ENCODE assay signal across 10 cellular contexts in genomic region chr14:22557846-22558220, GRCh38. TPM values are rescaled to one million over a fixed set of nuclear protein-coding genes. Genes with fewer than 3 reads are reported as not detected.
DNase-seq lines count a peak whose midpoint lies in the region; ATAC-seq and TF ChIP-seq lines count a peak whose summit lies in the region.
"Had no signal": no experiment of that assay in that cellular context is flagged by ENCODE, and none has a peak within 500 bp of the region (broad histone marks: within the 10 kb centered on the region; RNA-seq: fewer than 3 reads in every experiment).

No MANE protein-coding gene starts in this region.

- H3K79me1 ChIP-seq in H9 (ENCODE audit: insufficient read depth, low read depth, low read length, poor library complexity, severe bottlenecking) = no peaks in the 10 kb centered on the region

- H3K27ac Mint-ChIP-seq in activated CD4-positive, alpha-beta T cell treated with anti-CD3 and anti-CD28 coated beads, Interleukin-2, amount 10 ng/mL, durations not matched to agents 24 days and 14 days = peak overlapping the region; percentile 97
- peak overlapping the region; percentile 97 for H3K27ac Mint-ChIP-seq in T-helper 2 cell treated with Interferon-gamma antibody and Interleukin-4, amounts not matched to agents 5 μg/mL and 100 μg/mL, for 36 hours
- H3K27ac Mint-ChIP-seq in immature natural killer cell (peak overlapping the region; percentile 99 to 100 (median 100)), chondrocyte (ENCODE audit: unreplicated experiment) (no peak overlapping the region), H9 (no peak overlapping the region)
- H3K27ac Mint-ChIP-seq in stimulated activated effector memory CD8-positive, alpha-beta T cell treated with anti-CD3 and anti-CD28 coated beads, Interleukin-12 subunit alpha, Interleukin-12 subunit beta, amount 100 ng/mL, for 72 hours = peak overlapping the region; percentile 99
- H3K27ac Mint-ChIP-seq: WTC11 had no signal

- H3K4ac ChIP-seq in H9 (ENCODE audit: low read depth, low read length) = no peak overlapping the region

- 63 to 85% methylated on average over 1 of the region's 1 CpG for WGBS in testis, 2 donors
- WGBS in H9 (ENCODE audit: extremely low coverage, insufficient read length, low lambda C conversion rate) = no CpG with 5 or more reads among the region's 1 CpG

- H3K4me2 ChIP-seq in H9 (ENCODE audit: insufficient read depth, insufficient read length, low read length) = no peak overlapping the region

- H3K23ac ChIP-seq in H9 (ENCODE audit: insufficient read length, low read depth, low read length) = no peak overlapping the region

- no peak overlapping the region for H3K14ac ChIP-seq in H9 (ENCODE audit: insufficient read depth, low read length)

- DNase-seq in activated CD4-positive, alpha-beta T cell treated with anti-CD3 and anti-CD28 coated beads, Interleukin-2, amount 10 ng/mL, durations not matched to agents 24 days and 14 days = peak; percentile 74
- no peak for DNase-seq in activated CD4-positive, alpha-beta T cell treated with anti-CD3 and anti-CD28 coated beads for 4 hours
- DNase-seq in T-helper 2 cell treated with Interferon-gamma antibody and Interleukin-4, amounts not matched to agents 5 μg/mL and 100 μg/mL, for 36 hours (ENCODE audit: low spot score) = no peak
- DNase-seq in immature natural killer cell (no peak), testis (no peak), chondrocyte (ENCODE audit: low spot score) (no peak), H9 (no peak)
- no peak for DNase-seq in stimulated activated effector memory CD8-positive, alpha-beta T cell treated with anti-CD3 and anti-CD28 coated beads, Interleukin-12 subunit alpha, Interleukin-12 subunit beta, amount 100 ng/mL, for 72 hours (ENCODE audit: low spot score in 2 of 2)

- no peak for ATAC-seq in stimulated activated effector memory CD8-positive, alpha-beta T cell treated with anti-CD3 and anti-CD28 coated beads, Interleukin-12 subunit alpha, Interleukin-12 subunit beta, amount 100 ng/mL, for 72 hours

- no peak overlapping the region for H3T11ph ChIP-seq in H9 (ENCODE audit: low read length)

- no peak for TF ChIP-seq POLR2A in testis (IDR thresholded peaks at IDR 0.05)

- no peak overlapping the region for H3K4me3 ChIP-seq in testis

- H2AK5ac ChIP-seq in H9 (ENCODE audit: insufficient read length, low read length) = no peak overlapping the region

- H4K8ac ChIP-seq in H9 (replicated peaks; ENCODE audit: insufficient read length, low read depth, low read length) = no peak overlapping the region

- peaks cover 38% of the 10 kb centered on the region for H3K36me3 Mint-ChIP-seq in activated CD4-positive, alpha-beta T cell treated with anti-CD3 and anti-CD28 coated beads, Interleukin-2, amount 10 ng/mL, durations not matched to agents 24 days and 14 days (ENCODE audit: low read depth)
- peaks cover 18% of the 10 kb centered on the region for H3K36me3 Mint-ChIP-seq in T-helper 2 cell treated with Interferon-gamma antibody and Interleukin-4, amounts not matched to agents 5 μg/mL and 100 μg/mL, for 36 hours (ENCODE audit: low read depth)
- peaks cover 0 to 4% (median 0%) of the 10 kb centered on the region in 3 donors for H3K36me3 Mint-ChIP-seq in immature natural killer cell
- H3K36me3 Mint-ChIP-seq in stimulated activated effector memory CD8-positive, alpha-beta T cell treated with anti-CD3 and anti-CD28 coated beads, Interleukin-12 subunit alpha, Interleukin-12 subunit beta, amount 100 ng/mL, for 72 hours = peaks cover 82% of the 10 kb centered on the region
- H3K36me3 Mint-ChIP-seq in chondrocyte (ENCODE audit: low read depth) = peaks cover 6% of the 10 kb centered on the region
- H3K36me3 Mint-ChIP-seq in H9 (ENCODE audit: insufficient read depth in 1 of 3, low read depth in 3 of 3) = peaks cover 0 to 4% (median 0%) of the 10 kb centered on the region in 3 experiments; a peak in 1 of 7 replicates
- H3K36me3 Mint-ChIP-seq: WTC11 had no signal

- no peak overlapping the region for H3K56ac ChIP-seq in H9 (ENCODE audit: insufficient read length, low read depth, low read length)

- H3K18ac ChIP-seq in H9 (ENCODE audit: insufficient read length, low read depth, low read length) = no peak overlapping the region

- peaks cover 5% of the 10 kb centered on the region for H3K9me3 Mint-ChIP-seq in activated CD4-positive, alpha-beta T cell treated with anti-CD3 and anti-CD28 coated beads, Interleukin-2, amount 10 ng/mL, durations not matched to agents 24 days and 14 days
- H3K9me3 Mint-ChIP-seq in T-helper 2 cell treated with Interferon-gamma antibody and Interleukin-4, amounts not matched to agents 5 μg/mL and 100 μg/mL, for 36 hours = no peaks in the 10 kb centered on the region
- H3K9me3 Mint-ChIP-seq in immature natural killer cell (peaks cover 0 to 4% (median 2%) of the 10 kb centered on the region in 6 donors), chondrocyte (ENCODE audit: low read depth) (no peaks in the 10 kb centered on the region), H9 (no peaks in the 10 kb centered on the region; a peak in 2 of 5 replicates)
- H3K9me3 Mint-ChIP-seq in stimulated activated effector memory CD8-positive, alpha-beta T cell treated with anti-CD3 and anti-CD28 coated beads, Interleukin-12 subunit alpha, Interleukin-12 subunit beta, amount 100 ng/mL, for 72 hours = no peaks in the 10 kb centered on the region
- H3K9me3 Mint-ChIP-seq: WTC11 had no signal

- H3K4me1 ChIP-seq in testis = no peaks in the 10 kb centered on the region
- H3K4me1 ChIP-seq in H9 (ENCODE audit: insufficient read depth, low read length) = no peaks in the 10 kb centered on the region

- H2BK120ac ChIP-seq in H9 (ENCODE audit: low read depth, low read length, poor library complexity, severe bottlenecking) = no peak overlapping the region

- H3K9ac ChIP-seq in H9 (ENCODE audit: extremely low read depth, insufficient read length, low read length) = no peak overlapping the region

- TF ChIP-seq CTCF in testis (IDR thresholded peaks at IDR 0.05) (no peak), chondrocyte (IDR thresholded peaks at IDR 0.05) (no peak), H9 (conservative IDR thresholded peaks at IDR 0.05) (no peak)

- no peak overlapping the region for H2AFZ ChIP-seq in H9 (ENCODE audit: low read length)

- H3K27me3 ChIP-seq in testis (no peaks in the 10 kb centered on the region), H9 (ENCODE audit: insufficient read depth, low read length) (no peaks in the 10 kb centered on the region)
- H3K27me3 ChIP-seq: cardiac muscle cell had no signal

- H2BK15ac ChIP-seq in H9 (ENCODE audit: low read depth, low read length) = no peak overlapping the region

- no peak overlapping the region for H2BK12ac ChIP-seq in H9 (ENCODE audit: insufficient read length, low read depth, low read length)

- peaks cover 4% of the 10 kb centered on the region for H3K27me3 Mint-ChIP-seq in activated CD4-positive, alpha-beta T cell treated with anti-CD3 and anti-CD28 coated beads, Interleukin-2, amount 10 ng/mL, durations not matched to agents 24 days and 14 days
- peaks cover 4% of the 10 kb centered on the region for H3K27me3 Mint-ChIP-seq in T-helper 2 cell treated with Interferon-gamma antibody and Interleukin-4, amounts not matched to agents 5 μg/mL and 100 μg/mL, for 36 hours (ENCODE audit: low read depth)
- peaks cover 21 to 48% (median 38%) of the 10 kb centered on the region in 3 donors for H3K27me3 Mint-ChIP-seq in immature natural killer cell (ENCODE audit: low read depth in 3 of 3)
- H3K27me3 Mint-ChIP-seq in chondrocyte (ENCODE audit: low read depth) = no peaks in the 10 kb centered on the region
- no peaks in the 10 kb centered on the region; the same call in 1 of the 2 replicates for H3K27me3 Mint-ChIP-seq in H9 (ENCODE audit: low read depth)

- no peak overlapping the region for H2BK5ac ChIP-seq in H9 (ENCODE audit: insufficient read length, low read length)

- no peaks in the 10 kb centered on the region for H3K79me2 ChIP-seq in H9 (ENCODE audit: insufficient read depth, low read length)

- H3K4me1 Mint-ChIP-seq in activated CD4-positive, alpha-beta T cell treated with anti-CD3 and anti-CD28 coated beads, Interleukin-2, amount 10 ng/mL, durations not matched to agents 24 days and 14 days = peaks cover 86% of the 10 kb centered on the region
- H3K4me1 Mint-ChIP-seq in T-helper 2 cell treated with Interferon-gamma antibody and Interleukin-4, amounts not matched to agents 5 μg/mL and 100 μg/mL, for 36 hours (ENCODE audit: low read depth) = peaks cover 87% of the 10 kb centered on the region
- peaks cover 90 to 96% of the 10 kb centered on the region in 2 donors for H3K4me1 Mint-ChIP-seq in immature natural killer cell
- H3K4me1 Mint-ChIP-seq in stimulated activated effector memory CD8-positive, alpha-beta T cell treated with anti-CD3 and anti-CD28 coated beads, Interleukin-12 subunit alpha, Interleukin-12 subunit beta, amount 100 ng/mL, for 72 hours = peaks cover 100% of the 10 kb centered on the region
- H3K4me1 Mint-ChIP-seq in chondrocyte (ENCODE audit: low read depth) = peaks cover 33% of the 10 kb centered on the region
- peaks cover 39 to 41% of the 10 kb centered on the region in 2 experiments for H3K4me1 Mint-ChIP-seq in H9

- H3K23me2 ChIP-seq in H9 (ENCODE audit: insufficient read length, low read depth, low read length, poor library complexity, severe bottlenecking) = no peaks in the 10 kb centered on the region

- no peak overlapping the region for H4K91ac ChIP-seq in H9 (ENCODE audit: insufficient read length, low read depth, low read length)

- H3K27ac ChIP-seq in testis (no peak overlapping the region), H9 (ENCODE audit: insufficient read length, low read depth, low read length) (no peak overlapping the region)
- H3K27ac ChIP-seq: cardiac muscle cell had no signal

- H4K5ac ChIP-seq in H9 (ENCODE audit: insufficient read length, low read depth, low read length) = no peak overlapping the region

- no peaks in the 10 kb centered on the region for H4K20me1 ChIP-seq in H9 (ENCODE audit: control insufficient read depth, insufficient read depth, insufficient read length)

- H3K9me3 ChIP-seq in testis (no peaks in the 10 kb centered on the region), H9 (ENCODE audit: control insufficient read depth, low read depth, low read length) (no peaks in the 10 kb centered on the region)

- peak overlapping the region; percentile 90 for H3K4me3 Mint-ChIP-seq in activated CD4-positive, alpha-beta T cell treated with anti-CD3 and anti-CD28 coated beads, Interleukin-2, amount 10 ng/mL, durations not matched to agents 24 days and 14 days
- peak overlapping the region; percentile 81 for H3K4me3 Mint-ChIP-seq in T-helper 2 cell treated with Interferon-gamma antibody and Interleukin-4, amounts not matched to agents 5 μg/mL and 100 μg/mL, for 36 hours
- H3K4me3 Mint-ChIP-seq in immature natural killer cell (peak overlapping the region; percentile 80 to 85 (median 82)), chondrocyte (ENCODE audit: unreplicated experiment) (no peak overlapping the region), H9 (no peak overlapping the region)
- H3K4me3 Mint-ChIP-seq in stimulated activated effector memory CD8-positive, alpha-beta T cell treated with anti-CD3 and anti-CD28 coated beads, Interleukin-12 subunit alpha, Interleukin-12 subunit beta, amount 100 ng/mL, for 72 hours = peak overlapping the region; percentile 78

- no peaks in the 10 kb centered on the region for H3K36me3 ChIP-seq in testis (ENCODE audit: low read depth, missing control alignments)
- H3K36me3 ChIP-seq: cardiac muscle cell had no signal

- H2BK20ac ChIP-seq in H9 (ENCODE audit: low read depth, low read length, poor library complexity, severe bottlenecking) = no peak overlapping the region

- intact Hi-C loops in activated CD4-positive, alpha-beta T cell treated with anti-CD3 and anti-CD28 coated beads, Interleukin-2, amount 10 ng/mL, durations not matched to agents 24 days and 14 days (cut with micrococcal nuclease) = loop anchor here (1.0 to 10.0 kb wide), 14 partner anchors 12 to 1293 kb away; partner anchors contain the start of genes AJUBA and HNRNPC
- intact Hi-C loops in testis (cut with DNase I; ENCODE audit: low total_unique reads) = loop anchor here (5.0 kb wide), 1 partner anchor 171 kb away; no protein-coding TSS in a partner anchor

RNA-seq across cellular contexts. Expression of gene DAD1, which starts 31.2 kb away (rescaled TPM):
- total RNA-seq in activated CD4-positive, alpha-beta T cell treated with anti-CD3 and anti-CD28 coated beads, Interleukin-2, amount 10 ng/mL, durations not matched to agents 24 days and 14 days = 255 and 266 TPM in 2 replicates
- polyA plus RNA-seq in immature natural killer cell (100 to 1,000 TPM; 602 to 622 (median 602) TPM), testis (ENCODE audit: insufficient read depth, low read depth, low replicate concordance) (350 TPM)
- total RNA-seq in testis (100 to 1,000 TPM; 209 to 235 TPM), chondrocyte (248 to 266 TPM (median 253 TPM) in 3 replicates), H9 (2021) (127 TPM in 2 replicates)

RNA-seq across cellular contexts. Expression of gene ABHD4, which starts 40.3 kb away (rescaled TPM):
- total RNA-seq in activated CD4-positive, alpha-beta T cell treated with anti-CD3 and anti-CD28 coated beads, Interleukin-2, amount 10 ng/mL, durations not matched to agents 24 days and 14 days = 9.7 and 10.3 TPM in 2 replicates
- polyA plus RNA-seq in immature natural killer cell (10 to 100 TPM; 16.2 to 37.5 (median 30.8) TPM), testis (ENCODE audit: insufficient read depth, low read depth, low replicate concordance) (111 TPM)
- total RNA-seq in testis (100 to 1,000 TPM; 122 to 158 TPM), chondrocyte (52.1 to 89.9 TPM (median 88.0 TPM) in 3 replicates), H9 (2021) (21.8 and 23.5 TPM in 2 replicates)

Comparison
In these comparisons a context has a peak if more than half of its experiments do, and no peak if none do; other contexts are left out.
1. H3K27ac Mint-ChIP-seq: peak in activated CD4-positive, alpha-beta T cell treated with anti-CD3 and anti-CD28 coated beads, Interleukin-2, amount 10 ng/mL, durations not matched to agents 24 days and 14 days (single experiment), T-helper 2 cell treated with Interferon-gamma antibody and Interleukin-4, amounts not matched to agents 5 μg/mL and 100 μg/mL, for 36 hours (single experiment), immature natural killer cell (6 of 6) and stimulated activated effector memory CD8-positive, alpha-beta T cell treated with anti-CD3 and anti-CD28 coated beads, Interleukin-12 subunit alpha, Interleukin-12 subunit beta, amount 100 ng/mL, for 72 hours (single experiment); none in chondrocyte (single experiment) and H9 (0 of 3).
2. H3K4me3 Mint-ChIP-seq: peak in activated CD4-positive, alpha-beta T cell treated with anti-CD3 and anti-CD28 coated beads, Interleukin-2, amount 10 ng/mL, durations not matched to agents 24 days and 14 days (single experiment), T-helper 2 cell treated with Interferon-gamma antibody and Interleukin-4, amounts not matched to agents 5 μg/mL and 100 μg/mL, for 36 hours (single experiment), immature natural killer cell (5 of 5) and stimulated activated effector memory CD8-positive, alpha-beta T cell treated with anti-CD3 and anti-CD28 coated beads, Interleukin-12 subunit alpha, Interleukin-12 subunit beta, amount 100 ng/mL, for 72 hours (single experiment); none in chondrocyte (single experiment) and H9 (0 of 2).